In genomic region chr6:45961125-45961524, GRCh38 we compare ENCODE assay signal across 30 cellular contexts. TPM values are rescaled to one million over a fixed set of nuclear protein-coding genes. Genes with fewer than 3 reads are reported as not detected.
DNase-seq lines count a peak whose midpoint lies in the region; ATAC-seq and TF ChIP-seq lines count a peak whose summit lies in the region.
"Had no signal": no experiment of that assay in that cellular context is flagged by ENCODE, and none has a peak within 500 bp of the region (broad histone marks: within the 10 kb centered on the region; RNA-seq: fewer than 3 reads in every experiment).

No MANE protein-coding gene starts in this region.

- TF ChIP-seq CTCF in KMS-11 (conservative IDR thresholded peaks at IDR 0.05; ENCODE audit: low read depth, low read length) (no peak), fibroblast of lung (conservative IDR thresholded peaks at IDR 0.05 in 1 of 2, IDR thresholded peaks at IDR 0.05 in 1 of 2; ENCODE audit: low read depth in 1 of 2, low read length in 2 of 2) (no peak), right atrium auricular region (IDR thresholded peaks at IDR 0.05) (no peak), gastrocnemius medialis (IDR thresholded peaks at IDR 0.05 in 4 of 5, conservative IDR thresholded peaks at IDR 0.05 in 1 of 5) (no peak)

- ATAC-seq in gastrocnemius medialis, result no peak
- ATAC-seq in HG02642 (IDR thresholded peaks at IDR 0.05; ENCODE audit: poor library complexity, unreplicated experiment), result no peak
- no peak for ATAC-seq in GM18909 (IDR thresholded peaks at IDR 0.05; ENCODE audit: poor library complexity, unreplicated experiment)
- ATAC-seq: activated CD4-positive, CD25-positive, alpha-beta regulatory T cell treated with anti-CD3 and anti-CD28 coated beads, Interleukin-2, amount 50 U/mL, for 24 hours; PC-3; SK-N-SH treated with all-trans-retinoic acid at 6 μM for 48 hours had no signal

- H4K20me1 ChIP-seq in KMS-11 (ENCODE audit: insufficient read depth) (no peaks in the 10 kb centered on the region), fibroblast of lung (ENCODE audit: control insufficient read depth, extremely low read depth, insufficient read depth, low read length) (no peaks in the 10 kb centered on the region)

- intact Hi-C loops in gastrocnemius medialis (cut with DNase I; ENCODE audit: low total_unique reads), result no loop called here

- in situ Hi-C loops in gastrocnemius medialis (cut with MboI; ENCODE audit: low sequenced_read_pairs in 4 of 4), result no loop called here

- H3K4me3 ChIP-seq in KMS-11 (IDR thresholded peaks at IDR 0.05; ENCODE audit: insufficient read depth, low read depth, low read length), result no peak overlapping the region
- no peak overlapping the region for H3K4me3 ChIP-seq in fibroblast of lung (replicated peaks in 1 of 4; ENCODE audit: control extremely low read depth in 1 of 4, insufficient read depth in 1 of 4, low read depth in 3 of 4, low read length in 4 of 4)
- H3K4me3 ChIP-seq in right atrium auricular region, result no peak overlapping the region
- H3K4me3 ChIP-seq in gastrocnemius medialis, result no peak overlapping the region
- H3K4me3 ChIP-seq: ovary, stomach, tibial artery had no signal

- H3K36me3 ChIP-seq in KMS-11 (ENCODE audit: insufficient read depth), result no peaks in the 10 kb centered on the region
- H3K36me3 ChIP-seq in fibroblast of lung (ENCODE audit: control insufficient read depth, insufficient read depth, low read length), result no peaks in the 10 kb centered on the region
- H3K36me3 ChIP-seq in right atrium auricular region, result no peaks in the 10 kb centered on the region
- H3K36me3 ChIP-seq in gastrocnemius medialis, result no peaks in the 10 kb centered on the region
- H3K36me3 ChIP-seq: ovary, stomach, tibial artery had no signal

- DNase-seq in fibroblast of lung (ENCODE audit: low read depth in 2 of 2), result peak; percentile 11 to 21
- DNase-seq in right atrium auricular region (ENCODE audit: low spot score), result no peak
- no peak for DNase-seq in gastrocnemius medialis
- DNase-seq in stimulated activated naive CD4-positive, alpha-beta T cell treated with Interleukin-2 at 50 U/mL for 16 hours (lab: John Stamatoyannopoulos, UW), result no peak
- DNase-seq in HUDEP-2 (lab: John Stamatoyannopoulos, UW; ENCODE audit: unreplicated experiment in 76 of 76), result no peak
- DNase-seq: ACHN; activated CD4-positive, alpha-beta T cell treated with anti-CD3 and anti-CD28 coated beads, Interleukin-2, amount 50 U/mL, for 48 hours; activated naive CD4-positive, alpha-beta T cell; activated T-cell treated with anti-CD3 and anti-CD28 coated beads, Interleukin-2, amount 50 U/mL, for 48 hours; effector CD4-positive, alpha-beta T cell; EL; KBM-7; kidney glomerular epithelial cell; mammary epithelial cell; NCI-H1092 treated with DMSO at 0.1 percent for 48 hours; NCI-H1930; NCI-H524 treated with DMSO at 0.1 percent for 48 hours; ovary; PC-3; retina; stimulated activated CD4-positive, alpha-beta T cell treated with anti-CD3 and anti-CD28 coated beads, Interleukin-2, amount 100 ng/mL, for 48 hours; stomach; tibial artery had no signal

- H3K27me3 ChIP-seq in KMS-11 (ENCODE audit: insufficient read depth, low read depth) (no peaks in the 10 kb centered on the region), fibroblast of lung (ENCODE audit: control insufficient read depth, insufficient read depth, low read length) (no peaks in the 10 kb centered on the region), right atrium auricular region (no peaks in the 10 kb centered on the region), gastrocnemius medialis (no peaks in the 10 kb centered on the region)
- H3K27me3 ChIP-seq: ovary, stomach had no signal

- H2AFZ ChIP-seq in KMS-11 (ENCODE audit: low read depth), result no peak overlapping the region
- no peak overlapping the region for H2AFZ ChIP-seq in fibroblast of lung (ENCODE audit: low read length)

- H3K4me2 ChIP-seq in KMS-11 (peak overlapping the region; percentile 55), fibroblast of lung (ENCODE audit: extremely low read depth, insufficient read depth, low read length) (no peak overlapping the region)

- H3K9me3 ChIP-seq in fibroblast of lung (ENCODE audit: control insufficient read depth, insufficient read depth, low read depth, low read length), result no peaks in the 10 kb centered on the region
- H3K9me3 ChIP-seq in right atrium auricular region, result peaks cover 0 to 7% of the 10 kb centered on the region in 2 donors
- H3K9me3 ChIP-seq in gastrocnemius medialis, result no peaks in the 10 kb centered on the region
- H3K9me3 ChIP-seq: ovary, tibial artery had no signal

- H3K79me2 ChIP-seq in KMS-11 (ENCODE audit: insufficient read depth, low read depth) (no peaks in the 10 kb centered on the region), fibroblast of lung (ENCODE audit: control insufficient read depth, insufficient read depth, low read length) (no peaks in the 10 kb centered on the region)

- H3K27ac ChIP-seq in KMS-11 (peak overlapping the region; percentile 18; the same call in 1 of the 2 replicates), fibroblast of lung (ENCODE audit: insufficient read depth, low read length) (no peak overlapping the region), right atrium auricular region (peak overlapping the region; percentile 43 to 62), gastrocnemius medialis (peak overlapping the region; percentile 59 to 78 (median 64))
- H3K27ac ChIP-seq: ovary, stomach, tibial artery had no signal

- TF ChIP-seq POLR2A in gastrocnemius medialis (IDR thresholded peaks at IDR 0.05), result no peak

- peaks cover 66% of the 10 kb centered on the region for H3K4me1 ChIP-seq in KMS-11 (ENCODE audit: low read depth, poor library complexity, severe bottlenecking)
- H3K4me1 ChIP-seq in fibroblast of lung (ENCODE audit: control insufficient read depth, extremely low read depth, insufficient read depth, low read length), result no peaks in the 10 kb centered on the region
- peaks cover 0 to 50% of the 10 kb centered on the region in 2 donors for H3K4me1 ChIP-seq in right atrium auricular region
- peaks cover 36 to 38% of the 10 kb centered on the region in 2 donors for H3K4me1 ChIP-seq in gastrocnemius medialis
- H3K4me1 ChIP-seq: stomach had no signal

- H3K9ac ChIP-seq in KMS-11, result no peak overlapping the region
- H3K9ac ChIP-seq in fibroblast of lung (ENCODE audit: insufficient read depth, low read length), result no peak overlapping the region

RNA-seq across cellular contexts. Expression of gene CLIC5, which starts 54.5 kb away (rescaled TPM):
- total RNA-seq in fibroblast of lung (not detected in 2 replicates), right atrium auricular region (100 to 1,000 TPM in 1 of 2 donors, 10 to 100 TPM in 1; 99.8 to 114 TPM), gastrocnemius medialis (10 to 100 TPM; 78.6 to 97.0 (median 91.7) TPM)
- polyA plus RNA-seq in fibroblast of lung, result 0.03 TPM in 1 of 2 replicates, not detected in the other
- polyA plus RNA-seq in fibroblast of lung (2012), result not detected in 2 replicates
- polyA minus RNA-seq in fibroblast of lung (ENCODE audit: low replicate concordance), result not detected in 2 replicates
- total RNA-seq: mammary epithelial cell, MCF 10A, PC-3 had no signal
- polyA plus RNA-seq: BJ, mammary epithelial cell had no signal

Comparison
In these comparisons a context has a peak if more than half of its experiments do, and no peak if none do; other contexts are left out.
1. DNase-seq: peak in fibroblast of lung (2 of 2); none in right atrium auricular region (single experiment), gastrocnemius medialis (0 of 2), stimulated activated naive CD4-positive, alpha-beta T cell treated with Interleukin-2 at 50 U/mL for 16 hours (single experiment) and HUDEP-2 (0 of 76).
2. RNA of gene CLIC5, which starts 54.5 kb away (total RNA-seq): 99.8 to 114 TPM in right atrium auricular region and 78.6 to 97.0 TPM in gastrocnemius medialis; not detected in fibroblast of lung; every median in the first group is over 10 times any median in the second.